In the genomic region with DNA sequence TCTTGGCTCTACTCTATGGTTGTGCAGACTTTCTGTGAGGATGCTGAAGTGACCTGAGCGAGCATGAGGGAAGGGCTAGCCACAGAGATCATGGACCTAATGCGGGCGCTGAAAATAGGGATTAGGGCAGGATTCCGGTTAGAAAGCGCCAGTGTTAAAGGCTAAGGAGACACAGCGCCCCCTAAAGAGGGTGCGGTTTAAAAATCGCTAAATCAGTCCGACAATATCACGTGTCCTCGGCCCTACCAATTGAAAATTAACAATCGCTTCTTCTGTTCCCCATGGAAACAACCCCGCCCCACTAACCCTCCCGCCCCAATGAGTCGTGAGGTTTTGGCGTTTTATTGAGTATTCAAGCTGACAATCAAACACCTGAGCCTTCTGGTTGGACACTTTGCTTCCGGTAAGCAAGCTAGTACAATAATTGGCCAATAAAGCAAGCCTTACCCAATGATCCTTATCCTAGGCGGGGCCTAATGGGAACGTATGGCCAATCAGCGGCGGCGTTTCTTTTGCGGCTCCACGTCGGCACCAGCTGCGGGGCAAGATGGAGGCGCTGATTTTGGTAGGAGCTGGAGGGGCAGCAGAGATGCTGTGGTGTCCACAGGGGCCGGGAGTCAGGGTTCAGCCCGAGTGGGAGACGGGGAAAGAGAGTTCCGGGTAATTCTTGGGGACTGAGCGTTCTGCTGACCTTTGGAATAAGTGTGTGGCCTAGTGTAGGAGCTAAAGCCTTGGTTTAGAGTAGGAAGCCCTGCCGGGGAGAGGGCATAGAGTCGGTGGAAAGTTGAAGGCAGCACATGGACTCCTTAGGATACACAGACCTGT, we compare ENCODE assay signal across 1 cellular context.
TF ChIP-seq lines count a peak whose summit lies in the region.

A gene with protein sequence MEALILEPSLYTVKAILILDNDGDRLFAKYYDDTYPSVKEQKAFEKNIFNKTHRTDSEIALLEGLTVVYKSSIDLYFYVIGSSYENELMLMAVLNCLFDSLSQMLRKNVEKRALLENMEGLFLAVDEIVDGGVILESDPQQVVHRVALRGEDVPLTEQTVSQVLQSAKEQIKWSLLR (plus strand): TSS at position 515 of the 825 bp plus-strand sequence. CDS start 33 bp downstream, at position 548.

TF ChIP-seq in K562, 482 proteins besides CTCF, POLR2A, EP300 and RAD21 (continued from another document and continues in another):
- TF ChIP-seq, protein P1, sequence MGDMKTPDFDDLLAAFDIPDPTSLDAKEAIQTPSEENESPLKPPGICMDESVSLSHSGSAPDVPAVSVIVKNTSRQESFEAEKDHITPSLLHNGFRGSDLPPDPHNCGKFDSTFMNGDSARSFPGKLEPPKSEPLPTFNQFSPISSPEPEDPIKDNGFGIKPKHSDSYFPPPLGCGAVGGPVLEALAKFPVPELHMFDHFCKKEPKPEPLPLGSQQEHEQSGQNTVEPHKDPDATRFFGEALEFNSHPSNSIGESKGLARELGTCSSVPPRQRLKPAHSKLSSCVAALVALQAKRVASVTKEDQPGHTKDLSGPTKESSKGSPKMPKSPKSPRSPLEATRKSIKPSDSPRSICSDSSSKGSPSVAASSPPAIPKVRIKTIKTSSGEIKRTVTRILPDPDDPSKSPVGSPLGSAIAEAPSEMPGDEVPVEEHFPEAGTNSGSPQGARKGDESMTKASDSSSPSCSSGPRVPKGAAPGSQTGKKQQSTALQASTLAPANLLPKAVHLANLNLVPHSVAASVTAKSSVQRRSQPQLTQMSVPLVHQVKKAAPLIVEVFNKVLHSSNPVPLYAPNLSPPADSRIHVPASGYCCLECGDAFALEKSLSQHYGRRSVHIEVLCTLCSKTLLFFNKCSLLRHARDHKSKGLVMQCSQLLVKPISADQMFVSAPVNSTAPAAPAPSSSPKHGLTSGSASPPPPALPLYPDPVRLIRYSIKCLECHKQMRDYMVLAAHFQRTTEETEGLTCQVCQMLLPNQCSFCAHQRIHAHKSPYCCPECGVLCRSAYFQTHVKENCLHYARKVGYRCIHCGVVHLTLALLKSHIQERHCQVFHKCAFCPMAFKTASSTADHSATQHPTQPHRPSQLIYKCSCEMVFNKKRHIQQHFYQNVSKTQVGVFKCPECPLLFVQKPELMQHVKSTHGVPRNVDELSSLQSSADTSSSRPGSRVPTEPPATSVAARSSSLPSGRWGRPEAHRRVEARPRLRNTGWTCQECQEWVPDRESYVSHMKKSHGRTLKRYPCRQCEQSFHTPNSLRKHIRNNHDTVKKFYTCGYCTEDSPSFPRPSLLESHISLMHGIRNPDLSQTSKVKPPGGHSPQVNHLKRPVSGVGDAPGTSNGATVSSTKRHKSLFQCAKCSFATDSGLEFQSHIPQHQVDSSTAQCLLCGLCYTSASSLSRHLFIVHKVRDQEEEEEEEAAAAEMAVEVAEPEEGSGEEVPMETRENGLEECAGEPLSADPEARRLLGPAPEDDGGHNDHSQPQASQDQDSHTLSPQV (IDR thresholded peaks at IDR 0.05): peak; percentile 16; the same call in 1 of the 2 replicates
- TF ChIP-seq SMARCA5 (IDR thresholded peaks at IDR 0.05) (no peak), DPF2 (IDR thresholded peaks at IDR 0.05) (0 out of 2 replicates have a peak, but pooled peaks have one; percentile 5), MTA2 (IDR thresholded peaks at IDR 0.05; ENCODE audit: low read depth) (no peak), ESRRA (IDR thresholded peaks at IDR 0.05; ENCODE audit: borderline replicate concordance, low read depth) (peak; percentile 71; the same call in 1 of the 2 replicates), C11orf30 (IDR thresholded peaks at IDR 0.05; ENCODE audit: low read depth) (peak; percentile 80), NCOA1 (IDR thresholded peaks at IDR 0.05; ENCODE audit: low read depth) (peak; percentile 63; the same call in 1 of the 2 replicates), STAT5B (CRISPR knock-in tag; IDR thresholded peaks at IDR 0.05) (no peak), POLR2H (tag; IDR thresholded peaks at IDR 0.05; ENCODE audit: low read depth) (peak; percentile 87), TAF9B (IDR thresholded peaks at IDR 0.05; ENCODE audit: partially characterized antibody) (peak; percentile 98), TGIF2 (CRISPR knock-in tag; IDR thresholded peaks at IDR 0.05) (no peak), ZNF224 (CRISPR knock-in tag; IDR thresholded peaks at IDR 0.05) (no peak), CBFB (CRISPR knock-in tag; IDR thresholded peaks at IDR 0.05) (peak; percentile 53; the same call in 1 of the 2 replicates), ZNF583 (CRISPR knock-in tag; IDR thresholded peaks at IDR 0.05) (no peak), ZFX (CRISPR knock-in tag; IDR thresholded peaks at IDR 0.05) (peak; percentile 100), ZNF24 (IDR thresholded peaks at IDR 0.05) (no peak; the same call in 1 of the 2 replicates), MCM7 (IDR thresholded peaks at IDR 0.05) (no peak), L3MBTL2 (IDR thresholded peaks at IDR 0.05) (peak; percentile 9; the same call in 1 of the 2 replicates), KDM5B (IDR thresholded peaks at IDR 0.05; ENCODE audit: insufficient replicate concordance, low read depth, low read length) (peak; percentile 95), LEF1 (IDR thresholded peaks at IDR 0.05) (0 out of 2 replicates have a peak, but pooled peaks have one; percentile 40), PHF20 (IDR thresholded peaks at IDR 0.05; ENCODE audit: partially characterized antibody) (peak; percentile 63), ZNF324 (CRISPR knock-in tag; IDR thresholded peaks at IDR 0.05) (0 out of 2 replicates have a peak, but pooled peaks have one; percentile 7), ZNF589 (CRISPR knock-in tag; IDR thresholded peaks at IDR 0.05; ENCODE audit: low read depth) (no peak), PURB (CRISPR knock-in tag; IDR thresholded peaks at IDR 0.05; ENCODE audit: low read depth) (no peak), JUN (IDR thresholded peaks at IDR 0.05; ENCODE audit: borderline replicate concordance, low read depth, low read length) (no peak), JUN (CRISPR knock-in tag; IDR thresholded peaks at IDR 0.05; ENCODE audit: borderline replicate concordance) (no peak)
- TF ChIP-seq, protein P2, sequence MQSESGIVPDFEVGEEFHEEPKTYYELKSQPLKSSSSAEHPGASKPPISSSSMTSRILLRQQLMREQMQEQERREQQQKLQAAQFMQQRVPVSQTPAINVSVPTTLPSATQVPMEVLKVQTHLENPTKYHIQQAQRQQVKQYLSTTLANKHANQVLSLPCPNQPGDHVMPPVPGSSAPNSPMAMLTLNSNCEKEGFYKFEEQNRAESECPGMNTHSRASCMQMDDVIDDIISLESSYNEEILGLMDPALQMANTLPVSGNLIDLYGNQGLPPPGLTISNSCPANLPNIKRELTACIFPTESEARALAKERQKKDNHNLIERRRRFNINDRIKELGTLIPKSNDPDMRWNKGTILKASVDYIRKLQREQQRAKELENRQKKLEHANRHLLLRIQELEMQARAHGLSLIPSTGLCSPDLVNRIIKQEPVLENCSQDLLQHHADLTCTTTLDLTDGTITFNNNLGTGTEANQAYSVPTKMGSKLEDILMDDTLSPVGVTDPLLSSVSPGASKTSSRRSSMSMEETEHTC (IDR thresholded peaks at IDR 0.05): no peak
- TF ChIP-seq, protein P3, sequence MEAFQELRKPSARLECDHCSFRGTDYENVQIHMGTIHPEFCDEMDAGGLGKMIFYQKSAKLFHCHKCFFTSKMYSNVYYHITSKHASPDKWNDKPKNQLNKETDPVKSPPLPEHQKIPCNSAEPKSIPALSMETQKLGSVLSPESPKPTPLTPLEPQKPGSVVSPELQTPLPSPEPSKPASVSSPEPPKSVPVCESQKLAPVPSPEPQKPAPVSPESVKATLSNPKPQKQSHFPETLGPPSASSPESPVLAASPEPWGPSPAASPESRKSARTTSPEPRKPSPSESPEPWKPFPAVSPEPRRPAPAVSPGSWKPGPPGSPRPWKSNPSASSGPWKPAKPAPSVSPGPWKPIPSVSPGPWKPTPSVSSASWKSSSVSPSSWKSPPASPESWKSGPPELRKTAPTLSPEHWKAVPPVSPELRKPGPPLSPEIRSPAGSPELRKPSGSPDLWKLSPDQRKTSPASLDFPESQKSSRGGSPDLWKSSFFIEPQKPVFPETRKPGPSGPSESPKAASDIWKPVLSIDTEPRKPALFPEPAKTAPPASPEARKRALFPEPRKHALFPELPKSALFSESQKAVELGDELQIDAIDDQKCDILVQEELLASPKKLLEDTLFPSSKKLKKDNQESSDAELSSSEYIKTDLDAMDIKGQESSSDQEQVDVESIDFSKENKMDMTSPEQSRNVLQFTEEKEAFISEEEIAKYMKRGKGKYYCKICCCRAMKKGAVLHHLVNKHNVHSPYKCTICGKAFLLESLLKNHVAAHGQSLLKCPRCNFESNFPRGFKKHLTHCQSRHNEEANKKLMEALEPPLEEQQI (IDR thresholded peaks at IDR 0.05): no peak
- TF ChIP-seq, protein P4, sequence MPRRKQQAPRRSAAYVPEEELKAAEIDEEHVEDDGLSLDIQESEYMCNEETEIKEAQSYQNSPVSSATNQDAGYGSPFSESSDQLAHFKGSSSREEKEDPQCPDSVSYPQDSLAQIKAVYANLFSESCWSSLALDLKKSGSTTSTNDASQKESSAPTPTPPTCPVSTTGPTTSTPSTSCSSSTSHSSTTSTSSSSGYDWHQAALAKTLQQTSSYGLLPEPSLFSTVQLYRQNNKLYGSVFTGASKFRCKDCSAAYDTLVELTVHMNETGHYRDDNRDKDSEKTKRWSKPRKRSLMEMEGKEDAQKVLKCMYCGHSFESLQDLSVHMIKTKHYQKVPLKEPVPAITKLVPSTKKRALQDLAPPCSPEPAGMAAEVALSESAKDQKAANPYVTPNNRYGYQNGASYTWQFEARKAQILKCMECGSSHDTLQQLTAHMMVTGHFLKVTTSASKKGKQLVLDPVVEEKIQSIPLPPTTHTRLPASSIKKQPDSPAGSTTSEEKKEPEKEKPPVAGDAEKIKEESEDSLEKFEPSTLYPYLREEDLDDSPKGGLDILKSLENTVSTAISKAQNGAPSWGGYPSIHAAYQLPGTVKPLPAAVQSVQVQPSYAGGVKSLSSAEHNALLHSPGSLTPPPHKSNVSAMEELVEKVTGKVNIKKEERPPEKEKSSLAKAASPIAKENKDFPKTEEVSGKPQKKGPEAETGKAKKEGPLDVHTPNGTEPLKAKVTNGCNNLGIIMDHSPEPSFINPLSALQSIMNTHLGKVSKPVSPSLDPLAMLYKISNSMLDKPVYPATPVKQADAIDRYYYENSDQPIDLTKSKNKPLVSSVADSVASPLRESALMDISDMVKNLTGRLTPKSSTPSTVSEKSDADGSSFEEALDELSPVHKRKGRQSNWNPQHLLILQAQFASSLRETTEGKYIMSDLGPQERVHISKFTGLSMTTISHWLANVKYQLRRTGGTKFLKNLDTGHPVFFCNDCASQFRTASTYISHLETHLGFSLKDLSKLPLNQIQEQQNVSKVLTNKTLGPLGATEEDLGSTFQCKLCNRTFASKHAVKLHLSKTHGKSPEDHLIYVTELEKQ (CRISPR knock-in tag; IDR thresholded peaks at IDR 0.05): no peak
- TF ChIP-seq, protein P5, sequence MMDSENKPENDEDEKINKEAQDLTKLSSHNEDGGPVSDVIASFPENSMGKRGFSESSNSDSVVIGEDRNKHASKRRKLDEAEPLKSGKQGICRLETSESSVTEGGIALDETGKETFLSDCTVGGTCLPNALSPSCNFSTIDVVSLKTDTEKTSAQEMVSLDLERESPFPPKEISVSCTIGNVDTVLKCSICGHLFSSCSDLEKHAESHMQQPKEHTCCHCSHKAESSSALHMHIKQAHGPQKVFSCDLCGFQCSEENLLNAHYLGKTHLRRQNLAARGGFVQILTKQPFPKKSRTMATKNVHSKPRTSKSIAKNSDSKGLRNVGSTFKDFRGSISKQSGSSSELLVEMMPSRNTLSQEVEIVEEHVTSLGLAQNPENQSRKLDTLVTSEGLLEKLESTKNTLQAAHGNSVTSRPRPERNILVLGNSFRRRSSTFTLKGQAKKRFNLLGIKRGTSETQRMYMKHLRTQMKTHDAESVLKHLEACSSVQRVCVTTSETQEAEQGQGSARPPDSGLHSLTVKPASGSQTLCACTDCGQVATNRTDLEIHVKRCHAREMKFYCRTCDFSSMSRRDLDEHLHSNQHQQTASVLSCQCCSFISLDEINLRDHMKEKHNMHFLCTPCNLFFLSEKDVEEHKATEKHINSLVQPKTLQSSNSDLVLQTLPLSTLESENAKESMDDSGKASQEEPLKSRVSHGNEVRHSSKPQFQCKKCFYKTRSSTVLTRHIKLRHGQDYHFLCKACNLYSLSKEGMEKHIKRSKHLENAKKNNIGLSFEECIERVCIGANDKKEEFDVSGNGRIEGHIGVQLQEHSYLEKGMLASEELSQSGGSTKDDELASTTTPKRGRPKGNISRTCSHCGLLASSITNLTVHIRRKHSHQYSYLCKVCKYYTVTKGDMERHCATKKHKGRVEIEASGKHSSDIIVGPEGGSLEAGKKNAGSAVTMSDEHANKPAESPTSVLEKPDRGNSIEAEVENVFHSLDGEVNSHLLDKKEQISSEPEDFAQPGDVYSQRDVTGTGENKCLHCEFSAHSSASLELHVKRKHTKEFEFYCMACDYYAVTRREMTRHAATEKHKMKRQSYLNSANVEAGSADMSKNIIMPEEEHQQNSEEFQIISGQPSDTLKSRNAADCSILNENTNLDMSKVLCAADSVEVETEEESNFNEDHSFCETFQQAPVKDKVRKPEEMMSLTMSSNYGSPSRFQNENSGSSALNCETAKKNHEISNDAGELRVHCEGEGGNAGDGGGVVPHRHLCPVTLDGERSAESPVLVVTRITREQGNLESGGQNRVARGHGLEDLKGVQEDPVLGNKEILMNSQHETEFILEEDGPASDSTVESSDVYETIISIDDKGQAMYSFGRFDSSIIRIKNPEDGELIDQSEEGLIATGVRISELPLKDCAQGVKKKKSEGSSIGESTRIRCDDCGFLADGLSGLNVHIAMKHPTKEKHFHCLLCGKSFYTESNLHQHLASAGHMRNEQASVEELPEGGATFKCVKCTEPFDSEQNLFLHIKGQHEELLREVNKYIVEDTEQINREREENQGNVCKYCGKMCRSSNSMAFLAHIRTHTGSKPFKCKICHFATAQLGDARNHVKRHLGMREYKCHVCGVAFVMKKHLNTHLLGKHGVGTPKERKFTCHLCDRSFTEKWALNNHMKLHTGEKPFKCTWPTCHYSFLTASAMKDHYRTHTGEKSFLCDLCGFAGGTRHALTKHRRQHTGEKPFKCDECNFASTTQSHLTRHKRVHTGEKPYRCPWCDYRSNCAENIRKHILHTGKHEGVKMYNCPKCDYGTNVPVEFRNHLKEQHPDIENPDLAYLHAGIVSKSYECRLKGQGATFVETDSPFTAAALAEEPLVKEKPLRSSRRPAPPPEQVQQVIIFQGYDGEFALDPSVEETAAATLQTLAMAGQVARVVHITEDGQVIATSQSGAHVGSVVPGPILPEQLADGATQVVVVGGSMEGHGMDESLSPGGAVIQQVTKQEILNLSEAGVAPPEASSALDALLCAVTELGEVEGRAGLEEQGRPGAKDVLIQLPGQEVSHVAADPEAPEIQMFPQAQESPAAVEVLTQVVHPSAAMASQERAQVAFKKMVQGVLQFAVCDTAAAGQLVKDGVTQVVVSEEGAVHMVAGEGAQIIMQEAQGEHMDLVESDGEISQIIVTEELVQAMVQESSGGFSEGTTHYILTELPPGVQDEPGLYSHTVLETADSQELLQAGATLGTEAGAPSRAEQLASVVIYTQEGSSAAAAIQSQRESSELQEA (IDR thresholded peaks at IDR 0.05; ENCODE audit: low read depth): no peak
- TF ChIP-seq, protein P6, sequence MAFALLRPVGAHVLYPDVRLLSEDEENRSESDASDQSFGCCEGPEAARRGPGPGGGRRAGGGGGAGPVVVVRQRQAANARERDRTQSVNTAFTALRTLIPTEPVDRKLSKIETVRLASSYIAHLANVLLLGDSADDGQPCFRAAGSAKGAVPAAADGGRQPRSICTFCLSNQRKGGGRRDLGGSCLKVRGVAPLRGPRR (CRISPR knock-in tag; IDR thresholded peaks at IDR 0.05): peak; percentile 52; the same call in 1 of the 2 replicates
- TF ChIP-seq, protein P7, sequence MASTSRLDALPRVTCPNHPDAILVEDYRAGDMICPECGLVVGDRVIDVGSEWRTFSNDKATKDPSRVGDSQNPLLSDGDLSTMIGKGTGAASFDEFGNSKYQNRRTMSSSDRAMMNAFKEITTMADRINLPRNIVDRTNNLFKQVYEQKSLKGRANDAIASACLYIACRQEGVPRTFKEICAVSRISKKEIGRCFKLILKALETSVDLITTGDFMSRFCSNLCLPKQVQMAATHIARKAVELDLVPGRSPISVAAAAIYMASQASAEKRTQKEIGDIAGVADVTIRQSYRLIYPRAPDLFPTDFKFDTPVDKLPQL (IDR thresholded peaks at IDR 0.05; ENCODE audit: extremely low read depth, insufficient read length): no peak
